Comparison of ENCODE assay signal across 8 cellular contexts in genomic region chr1:227999056-227999930, GRCh38. TPM values are rescaled to one million over a fixed set of nuclear protein-coding genes. Genes with fewer than 3 reads are reported as not detected.
DNase-seq lines count a peak whose midpoint lies in the region; ATAC-seq and TF ChIP-seq lines count a peak whose summit lies in the region.

No MANE protein-coding gene starts in this region.

- H3K36me3 ChIP-seq in SJSA1: no peaks in the 10 kb centered on the region

- H3K27ac Mint-ChIP-seq in glutamatergic neuron (ENCODE audit: unreplicated experiment): no peak overlapping the region

- no peaks in the 10 kb centered on the region for H3K4me1 ChIP-seq in SJSA1 (replicated peaks)

- peaks cover 3% of the 10 kb centered on the region; the same call in 1 of the 2 replicates for H3K27me3 ChIP-seq in SJSA1 (replicated peaks)

- peak; percentile 34 for TF ChIP-seq CTCF in glutamatergic neuron (IDR thresholded peaks at IDR 0.05; ENCODE audit: partially characterized antibody, unreplicated experiment)

- H3K27ac ChIP-seq in SJSA1: no peak overlapping the region

- no peaks in the 10 kb centered on the region for H3K4me1 Mint-ChIP-seq in glutamatergic neuron (ENCODE audit: low read depth, unreplicated experiment)

- DNase-seq in EH (ENCODE audit: low read depth) (peak; percentile 84), Kasumi-1 (lab: John Stamatoyannopoulos, UW) (peak; percentile 88 to 94), SJSA1 (ENCODE audit: low read depth in 1 of 2, low spot score in 2 of 2) (peak; percentile 48 to 70), glutamatergic neuron (peak; percentile 63), pulmonary artery endothelial cell (ENCODE audit: low read depth, low spot score) (peak; percentile 52), middle frontal gyrus (ENCODE audit: extremely low spot score, low spot score) (no peak)
- DNase-seq in activated effector memory CD4-positive, alpha-beta T cell treated with anti-CD3 and anti-CD28 coated beads, Interleukin-2, amount 50 U/mL, for 16 hours: peak; percentile 86

- peaks cover 4% of the 10 kb centered on the region for H3K9me3 Mint-ChIP-seq in glutamatergic neuron (ENCODE audit: unreplicated experiment)

- peaks cover 9% of the 10 kb centered on the region for H3K36me3 Mint-ChIP-seq in glutamatergic neuron (ENCODE audit: unreplicated experiment)

- H3K4me3 ChIP-seq in SJSA1: no peak overlapping the region

- peaks cover 18% of the 10 kb centered on the region for H3K27me3 Mint-ChIP-seq in glutamatergic neuron (ENCODE audit: unreplicated experiment)

- peaks cover 7% of the 10 kb centered on the region for H3K9me3 ChIP-seq in SJSA1 (replicated peaks)

- ATAC-seq in GM21786 (IDR thresholded peaks at IDR 0.05; ENCODE audit: unreplicated experiment): peak; percentile 83

- no peak overlapping the region for H3K4me3 Mint-ChIP-seq in glutamatergic neuron (ENCODE audit: unreplicated experiment)

RNA-seq across cellular contexts. Expression of gene WNT3A, which starts 7.5 kb away (rescaled TPM):
- not detected in 2 replicates for total RNA-seq in SJSA1 (2014; rRNA removed; shearing (Covaris generic))
- total RNA-seq in glutamatergic neuron (ENCODE audit: unreplicated experiment) (not detected), pulmonary artery endothelial cell (not detected in 2 replicates)

RNA-seq across cellular contexts. Expression of gene WNT9A, which starts 51.6 kb away (rescaled TPM):
- 1.6 and 3.7 TPM in 2 replicates for total RNA-seq in SJSA1 (2014; rRNA removed; shearing (Covaris generic))
- total RNA-seq in glutamatergic neuron (ENCODE audit: unreplicated experiment) (13.8 TPM), pulmonary artery endothelial cell (4.1 and 4.9 TPM in 2 replicates)
